In the genomic region with DNA sequence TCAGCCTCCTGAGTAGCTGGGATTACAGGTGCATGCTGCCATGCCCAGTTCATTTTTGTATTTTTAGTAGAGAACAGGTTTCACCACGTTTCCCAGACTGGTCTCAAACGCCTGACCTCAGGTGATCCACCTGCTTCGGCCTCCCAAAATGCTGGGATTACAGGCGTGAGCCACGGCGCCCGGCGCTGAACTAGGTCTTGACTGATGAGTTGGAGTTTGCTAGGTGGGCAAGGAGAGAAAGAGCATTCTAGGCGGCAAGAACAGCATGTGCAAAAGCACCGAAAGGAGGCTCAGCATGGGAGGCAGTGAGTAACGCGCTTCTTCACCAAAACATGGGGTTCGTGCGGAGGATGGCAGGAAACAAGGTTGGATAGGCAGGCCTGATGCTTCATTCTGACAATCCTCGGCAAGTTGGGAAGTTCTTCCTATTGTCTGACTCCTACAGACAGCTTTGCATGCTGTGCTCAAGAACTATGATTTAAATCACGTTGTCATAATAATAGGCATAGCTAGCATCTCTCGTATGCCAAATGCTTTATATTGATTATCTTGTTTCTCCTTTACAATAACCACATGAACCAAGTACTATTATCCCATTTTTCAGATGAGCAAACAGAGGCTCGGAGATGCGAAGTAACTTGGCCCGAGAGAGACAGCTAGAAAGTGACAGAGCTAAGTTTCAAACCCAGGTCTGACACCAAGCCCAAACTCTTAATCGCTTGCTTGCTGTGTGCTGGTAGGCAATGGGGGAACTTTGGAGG, we compare ENCODE assay signal across 32 cellular contexts. TPM values are rescaled to one million over a fixed set of nuclear protein-coding genes. Genes with fewer than 3 reads are reported as not detected.
"Had no signal": no experiment of that assay in that cellular context is flagged by ENCODE, and none has a peak within 500 bp of the region (broad histone marks: within the 10 kb centered on the region; RNA-seq: fewer than 3 reads in every experiment).

No MANE protein-coding gene starts in this region.

- H3K9me3 ChIP-seq: neutrophil, pancreas, psoas muscle, spleen, stomach, thoracic aorta, thyroid gland, tibial nerve, upper lobe of left lung, vagina had no signal

- H3K9ac ChIP-seq: neural progenitor cell had no signal

- H3K27me3 ChIP-seq: pancreas, thyroid gland, tibial nerve, upper lobe of left lung, vagina had no signal

- H3K27ac ChIP-seq: neural progenitor cell, neutrophil, pancreas, psoas muscle, skin epidermis, spleen, stomach, thoracic aorta, thyroid gland, tibial nerve, upper lobe of left lung, vagina had no signal

- FAIRE-seq: pancreas, urothelium cell line had no signal

- H3K4me1 ChIP-seq: pancreas, psoas muscle, stomach, thyroid gland, vagina had no signal

- DNase-seq: naive thymus-derived CD4-positive, alpha-beta T cell; natural killer cell; nucleus accumbens; pancreas; psoas muscle; right cardiac atrium; spleen; stimulated activated CD4-positive, alpha-beta T cell treated with anti-CD3 and anti-CD28 coated beads, Interleukin-15, amount 100 ng/mL, for 24 hours; stimulated activated CD4-positive, alpha-beta T cell treated with anti-CD3 and anti-CD28 coated beads, Interleukin-2, amount 100 ng/mL, for 24 hours; stimulated activated CD4-positive, alpha-beta T cell treated with anti-CD3 and anti-CD28 coated beads, Interleukin-2, amount 100 ng/mL, for 48 hours; stimulated activated CD4-positive, alpha-beta T cell treated with anti-CD3 and anti-CD28 coated beads, Interleukin-4, amount 100 ng/mL, for 24 hours; stimulated activated naive B cell treated with anti-CD40 and anti-IgM and Interleukin-4, amounts not matched to agents 10 μg/mL and 1 μg/mL and 100 μg/mL, for 72 hours; stimulated activated naive CD4-positive, alpha-beta T cell treated with Interleukin-2 at 50 U/mL for 16 hours; stomach; thyroid gland; upper lobe of left lung had no signal

- H3K36me3 ChIP-seq: neural progenitor cell, neutrophil, pancreas, spleen, stomach, thoracic aorta, thyroid gland, tibial nerve, upper lobe of left lung, vagina had no signal

- H2AFZ ChIP-seq: neural progenitor cell had no signal

- ATAC-seq: naive thymus-derived CD4-positive, alpha-beta T cell; natural killer cell; pancreas; psoas muscle; sciatic nerve; stimulated activated effector memory CD8-positive, alpha-beta T cell treated with anti-CD3 and anti-CD28 coated beads, Interleukin-12 subunit alpha, Interleukin-12 subunit beta, amount 100 ng/mL, for 72 hours; stimulated activated naive B cell treated with anti-CD40 and anti-IgM and Interleukin-4, amounts not matched to agents 10 μg/mL and 1 μg/mL and 100 μg/mL, for 72 hours had no signal

- H3K4me3 ChIP-seq: neural progenitor cell, pancreas, psoas muscle, skin epidermis, smooth muscle cell, spleen, stomach, thoracic aorta, thyroid gland, tibial nerve, upper lobe of left lung, vagina had no signal

- H3K4me2 ChIP-seq: smooth muscle cell had no signal

RNA-seq across cellular contexts. Expression of a gene that starts 26.5 kb away (rescaled TPM):
- total RNA-seq: naive thymus-derived CD4-positive, alpha-beta T cell; natural killer cell; osteocyte; pancreas; posterior vena cava; psoas muscle; renal cortical epithelial cell; right cardiac atrium; sciatic nerve; smooth muscle cell; spleen; stomach; subcutaneous adipose tissue; thoracic aorta; thyroid gland; tibial nerve; upper lobe of left lung; ureter; vagina had no signal
- polyA plus RNA-seq: naive thymus-derived CD4-positive, alpha-beta T cell; neural cell; right cardiac atrium had no signal

RNA-seq across cellular contexts. Expression of a gene that starts 45.5 kb away (rescaled TPM):
- total RNA-seq: naive thymus-derived CD4-positive, alpha-beta T cell; natural killer cell; smooth muscle cell; spleen had no signal
- polyA plus RNA-seq: naive thymus-derived CD4-positive, alpha-beta T cell; smooth muscle cell had no signal
